In the genomic region with DNA sequence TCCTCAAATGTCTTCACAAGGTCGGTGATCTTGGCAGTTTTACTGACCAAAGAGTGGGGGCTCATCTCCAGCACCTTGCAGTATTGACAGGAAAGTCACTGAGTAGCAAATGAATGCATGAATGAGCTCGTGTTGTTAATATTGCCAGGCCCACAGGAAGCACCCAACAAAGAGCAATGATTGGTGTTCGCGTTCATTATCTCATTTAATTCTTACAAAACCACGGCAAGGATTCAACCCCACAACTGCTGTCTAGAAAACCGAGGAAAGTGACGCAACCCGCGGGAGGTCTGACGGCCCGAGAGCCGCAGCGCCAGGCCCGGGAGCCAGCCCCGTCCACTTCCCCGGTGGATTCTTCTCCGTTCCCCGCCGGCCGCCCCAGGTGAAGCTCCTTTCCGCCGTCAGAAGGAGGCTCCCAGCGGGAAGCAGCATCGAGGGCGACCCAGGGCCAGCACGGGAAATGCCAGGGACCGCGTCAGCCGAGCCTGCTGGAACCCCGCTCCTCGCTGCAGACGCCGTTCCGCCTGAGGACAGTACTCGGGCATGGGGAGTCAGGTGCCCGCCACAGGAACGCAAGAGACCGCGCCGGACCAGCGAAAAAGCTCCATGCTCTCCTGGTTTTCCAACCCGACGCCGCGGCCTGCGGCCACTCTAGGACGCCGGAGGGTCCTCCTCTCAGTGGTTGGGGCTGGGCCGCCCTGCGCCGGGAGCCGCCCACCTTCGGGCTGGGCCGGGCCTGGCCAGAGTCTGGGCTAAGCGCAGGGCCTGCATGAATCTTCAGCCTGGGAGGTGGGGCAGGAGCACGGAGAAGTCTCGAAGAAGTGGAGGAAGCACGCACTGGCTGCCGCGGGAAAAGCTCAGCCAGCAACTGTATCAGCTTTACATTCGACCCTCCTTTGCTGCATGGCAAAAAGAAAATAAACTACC, we compare ENCODE assay signal across 7 cellular contexts. TPM values are rescaled to one million over a fixed set of nuclear protein-coding genes. Genes with fewer than 3 reads are reported as not detected.
DNase-seq lines count a peak whose midpoint lies in the region; ATAC-seq, FAIRE-seq and TF ChIP-seq lines count a peak whose summit lies in the region.

No MANE protein-coding gene starts in this region.

- POLR2A ChIA-PET in GM12878 (lab: Charles Lee): interaction anchor here (0.6 to 4.5 kb wide), 18 partner anchors 10 to 968 kb away, joined by 3 to 42 read pairs (median 5); a partner anchor contains a TSS

- H3K36me3 Mint-ChIP-seq in T-helper 2 cell treated with Interferon-gamma antibody and Interleukin-4, amounts not matched to agents 5 μg/mL and 100 μg/mL, for 36 hours (ENCODE audit: low read depth): no peaks in the 10 kb centered on the region

- CTCF ChIA-PET in GM12878 (lab: Yijun Ruan, JAX): interaction anchor here (0.6 to 2.8 kb wide), 7 partner anchors 15 to 191 kb away, joined by 3 to 12 read pairs (median 3); no protein-coding TSS in a partner anchor

- in situ Hi-C loops in GM12878 (cut with MboI): no loop called here

- peak; percentile 21 for DNase-seq in NCI-H1694 (lab: John Stamatoyannopoulos, UW)
- DNase-seq in T-helper 2 cell treated with Interferon-gamma antibody and Interleukin-4, amounts not matched to agents 5 μg/mL and 100 μg/mL, for 36 hours (ENCODE audit: low spot score): peak; percentile 33
- no peak for DNase-seq in GM12878 (ENCODE audit: low read depth, low spot score)
- DNase-seq in hepatic stellate cell (ENCODE audit: low spot score): peak; percentile 86
- peak; percentile 68 for DNase-seq in pulmonary artery endothelial cell (ENCODE audit: low read depth, low spot score)

- TF ChIP-seq RAD21 in GM12878 (IDR thresholded peaks at IDR 0.05; ENCODE audit: insufficient read depth, low read depth, low read length): no peak

- WGBS in GM12878 (ENCODE audit: insufficient coverage, insufficient replicate concordance, low lambda C conversion rate, missing lambda C conversion rate): under 1% methylated on average over 57 of the region's 61 CpGs

- no peaks in the 10 kb centered on the region for H3K9me3 ChIP-seq in GM12878 (replicated peaks; ENCODE audit: control insufficient read depth, insufficient read depth, low read length)

- SMC1A ChIA-PET in GM12878 (lab: Charles Lee; ENCODE audit: uncharacterized antibody, unreplicated experiment): interaction anchor here (0.5 to 5.2 kb wide), 27 partner anchors 10 to 1901 kb away, joined by 3 to 40 read pairs (median 4); a partner anchor contains a TSS

- no peaks in the 10 kb centered on the region for H4K20me1 ChIP-seq in GM12878 (ENCODE audit: control insufficient read depth, insufficient read depth)

- H3K9ac ChIP-seq in GM12878 (ENCODE audit: control insufficient read depth, insufficient read depth, low read length): peak overlapping the region; percentile 98

- peaks cover 15% of the 10 kb centered on the region for H3K4me1 Mint-ChIP-seq in T-helper 2 cell treated with Interferon-gamma antibody and Interleukin-4, amounts not matched to agents 5 μg/mL and 100 μg/mL, for 36 hours (ENCODE audit: low read depth)

- H3K4me3 Mint-ChIP-seq in T-helper 2 cell treated with Interferon-gamma antibody and Interleukin-4, amounts not matched to agents 5 μg/mL and 100 μg/mL, for 36 hours: peak overlapping the region; percentile 75

- peak overlapping the region; percentile 67 for H3K4me3 ChIP-seq in GM12878

- no peaks in the 10 kb centered on the region for H3K27me3 ChIP-seq in GM12878 (replicated peaks in 1 of 2; ENCODE audit: control insufficient read depth in 2 of 2, insufficient read depth in 2 of 2, low read length in 1 of 2)

- peaks cover 1% of the 10 kb centered on the region; the same call in 1 of the 2 replicates for H3K79me2 ChIP-seq in GM12878 (ENCODE audit: control insufficient read depth, insufficient read depth, low read length)

- no peak for TF ChIP-seq CTCF in GM12878 (IDR thresholded peaks at IDR 0.05 in 2 of 3, conservative IDR thresholded peaks at IDR 0.05 in 1 of 3; ENCODE audit: control insufficient read depth in 2 of 3, extremely low read depth in 1 of 3, insufficient read depth in 1 of 3, low read depth in 3 of 3, low read length in 3 of 3)

- H3K4me1 ChIP-seq in GM12878 (ENCODE audit: control insufficient read depth, insufficient read depth, low read length): peaks cover 28% of the 10 kb centered on the region

- intact Hi-C loops in GM12878 (cut with micrococcal nuclease; ENCODE audit: unreplicated experiment): loop anchor here (1.0 to 10.0 kb wide), 3 partner anchors 20 to 677 kb away; a partner anchor contains a TSS

- TF ChIP-seq POLR2A in GM12878 (IDR thresholded peaks at IDR 0.05; ENCODE audit: low read depth, low read length): peak; percentile 79

- RAD21 ChIA-PET in GM12878 (lab: Charles Lee; ENCODE audit: unreplicated experiment): interaction anchor here (0.7 to 4.7 kb wide), 13 partner anchors 10 to 962 kb away, joined by 3 to 32 read pairs (median 5); a partner anchor contains a TSS

- no peak for TF ChIP-seq EP300 in GM12878 (IDR thresholded peaks at IDR 0.05; ENCODE audit: borderline replicate concordance in 1 of 2, control insufficient read depth in 1 of 2, low read depth in 2 of 2, low read length in 2 of 2)

- peaks cover 69% of the 10 kb centered on the region for H3K27me3 Mint-ChIP-seq in T-helper 2 cell treated with Interferon-gamma antibody and Interleukin-4, amounts not matched to agents 5 μg/mL and 100 μg/mL, for 36 hours (ENCODE audit: low read depth)

- no peaks in the 10 kb centered on the region for H3K36me3 ChIP-seq in GM12878 (ENCODE audit: control insufficient read depth in 2 of 2, insufficient read depth in 2 of 2, low read length in 1 of 2)

- H2AFZ ChIP-seq in GM12878 (ENCODE audit: control insufficient read depth, low read depth, low read length): peak overlapping the region; percentile 96

- peak overlapping the region; percentile 92 for H3K27ac ChIP-seq in GM12878 (ENCODE audit: control insufficient read depth, insufficient read depth)

- peak overlapping the region; percentile 84 for H3K4me2 ChIP-seq in GM12878 (ENCODE audit: control insufficient read depth, insufficient read depth)

- TSS peak; percentile 91 for BruUV-seq in GM12878 (replicated peaks; lab: Mats Ljungman, UMichigan)

- ATAC-seq in GM18502 (IDR thresholded peaks at IDR 0.05; ENCODE audit: poor library complexity, unreplicated experiment) (peak; percentile 74), HG02852 (IDR thresholded peaks at IDR 0.05; ENCODE audit: unreplicated experiment) (peak; percentile 75), GM12878 (peak; percentile 91)

- FAIRE-seq in GM12878 (lab: Jason Lieb, UNC): peak; percentile 44

- no peaks in the 10 kb centered on the region for H3K9me3 Mint-ChIP-seq in T-helper 2 cell treated with Interferon-gamma antibody and Interleukin-4, amounts not matched to agents 5 μg/mL and 100 μg/mL, for 36 hours

- H3K27ac Mint-ChIP-seq in T-helper 2 cell treated with Interferon-gamma antibody and Interleukin-4, amounts not matched to agents 5 μg/mL and 100 μg/mL, for 36 hours: peak overlapping the region; percentile 3

TF ChIP-seq in GM12878, 131 proteins besides CTCF, POLR2A, EP300 and RAD21 (continues in another document):
- TF ChIP-seq, protein P1, sequence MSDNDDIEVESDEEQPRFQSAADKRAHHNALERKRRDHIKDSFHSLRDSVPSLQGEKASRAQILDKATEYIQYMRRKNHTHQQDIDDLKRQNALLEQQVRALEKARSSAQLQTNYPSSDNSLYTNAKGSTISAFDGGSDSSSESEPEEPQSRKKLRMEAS (IDR thresholded peaks at IDR 0.05; ENCODE audit: low read depth, low read length): peak; percentile 25
- TF ChIP-seq, protein P2, sequence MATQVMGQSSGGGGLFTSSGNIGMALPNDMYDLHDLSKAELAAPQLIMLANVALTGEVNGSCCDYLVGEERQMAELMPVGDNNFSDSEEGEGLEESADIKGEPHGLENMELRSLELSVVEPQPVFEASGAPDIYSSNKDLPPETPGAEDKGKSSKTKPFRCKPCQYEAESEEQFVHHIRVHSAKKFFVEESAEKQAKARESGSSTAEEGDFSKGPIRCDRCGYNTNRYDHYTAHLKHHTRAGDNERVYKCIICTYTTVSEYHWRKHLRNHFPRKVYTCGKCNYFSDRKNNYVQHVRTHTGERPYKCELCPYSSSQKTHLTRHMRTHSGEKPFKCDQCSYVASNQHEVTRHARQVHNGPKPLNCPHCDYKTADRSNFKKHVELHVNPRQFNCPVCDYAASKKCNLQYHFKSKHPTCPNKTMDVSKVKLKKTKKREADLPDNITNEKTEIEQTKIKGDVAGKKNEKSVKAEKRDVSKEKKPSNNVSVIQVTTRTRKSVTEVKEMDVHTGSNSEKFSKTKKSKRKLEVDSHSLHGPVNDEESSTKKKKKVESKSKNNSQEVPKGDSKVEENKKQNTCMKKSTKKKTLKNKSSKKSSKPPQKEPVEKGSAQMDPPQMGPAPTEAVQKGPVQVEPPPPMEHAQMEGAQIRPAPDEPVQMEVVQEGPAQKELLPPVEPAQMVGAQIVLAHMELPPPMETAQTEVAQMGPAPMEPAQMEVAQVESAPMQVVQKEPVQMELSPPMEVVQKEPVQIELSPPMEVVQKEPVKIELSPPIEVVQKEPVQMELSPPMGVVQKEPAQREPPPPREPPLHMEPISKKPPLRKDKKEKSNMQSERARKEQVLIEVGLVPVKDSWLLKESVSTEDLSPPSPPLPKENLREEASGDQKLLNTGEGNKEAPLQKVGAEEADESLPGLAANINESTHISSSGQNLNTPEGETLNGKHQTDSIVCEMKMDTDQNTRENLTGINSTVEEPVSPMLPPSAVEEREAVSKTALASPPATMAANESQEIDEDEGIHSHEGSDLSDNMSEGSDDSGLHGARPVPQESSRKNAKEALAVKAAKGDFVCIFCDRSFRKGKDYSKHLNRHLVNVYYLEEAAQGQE (IDR thresholded peaks at IDR 0.05; ENCODE audit: low read depth, low read length): 0 out of 2 replicates have a peak, but pooled peaks have one; percentile 37

RNA-seq across cellular contexts. Expression of a gene that starts 19.8 kb away (rescaled TPM):
- total RNA-seq in GM12878 (2013; cell fraction: nucleolus; rRNA removed): 175 and 181 TPM in 2 replicates
- total RNA-seq in GM12878 (2014; rRNA removed) (9.1 and 11.3 TPM in 2 replicates), GM12878 (2014; rRNA removed; fragmentation: Illumina TruSeq; extraction: Trizol) (16.9 and 19.1 TPM in 2 replicates), GM12878 (2021) (13.7 and 16.0 TPM in 2 replicates), pulmonary artery endothelial cell (17.0 and 29.5 TPM in 2 replicates)
- polyA plus RNA-seq in GM12878 (2011; ENCODE audit: low read depth): 3.4 TPM
- polyA plus RNA-seq in GM12878 (2011; rRNA removed) (9.7 and 15.3 TPM in 2 replicates), GM12878 (2014; fragmentation: Illumina TruSeq; extraction: Trizol) (8.1 and 9.0 TPM in 2 replicates), GM12878 (2014; fragmentation: Nextera tagmentation; extraction: Ambion mirVana) (1 to 10 TPM; 4.4 to 9.5 TPM), GM12878 (2014; rRNA removed) (3.7 and 5.2 TPM in 2 replicates), GM12878 (2016; fragmentation: Nextera tagmentation; extraction: Ambion mirVana) (10 to 100 TPM; 11.7 to 17.7 TPM)
- 3.0 and 4.5 TPM in 2 replicates for polyA plus RNA-seq in GM12878 (2011; cell fraction: cytosol; rRNA removed)
- 14.7 and 15.0 TPM in 2 replicates for polyA plus RNA-seq in GM12878 (2011; cell fraction: nucleus; rRNA removed)
- 3.9 and 4.5 TPM in 2 replicates for polyA plus RNA-seq in GM12878 (2012)
- 24.9 and 39.0 TPM in 2 replicates for polyA minus RNA-seq in GM12878 (2011; rRNA and poly(A)+ RNA removed)
- polyA minus RNA-seq in GM12878 (2011; cell fraction: cytosol; rRNA and poly(A)+ RNA removed): 9.6 and 11.4 TPM in 2 replicates
- polyA minus RNA-seq in GM12878 (2011; cell fraction: nucleus; rRNA and poly(A)+ RNA removed): 33.2 and 36.8 TPM in 2 replicates
